In genomic region chr3:53234130-53234840, GRCh38 we compare ENCODE assay signal across 22 cellular contexts. TPM values are rescaled to one million over a fixed set of nuclear protein-coding genes. Genes with fewer than 3 reads are reported as not detected.
DNase-seq lines count a peak whose midpoint lies in the region; ATAC-seq, FAIRE-seq and TF ChIP-seq lines count a peak whose summit lies in the region.
"Had no signal": no experiment of that assay in that cellular context is flagged by ENCODE, and none has a peak within 500 bp of the region (broad histone marks: within the 10 kb centered on the region; RNA-seq: fewer than 3 reads in every experiment).

No MANE protein-coding gene starts in this region.

- CTCF ChIA-PET in activated naive CD4-positive, alpha-beta T cell treated with anti-CD3 and anti-CD28 coated beads, Interleukin-2, amount 10 ng/mL, durations not matched to agents 7 days and 5 days (lab: Charles Lee), result interaction anchor here (1.7 kb wide), 1 partner anchor 12 kb away, joined by 8 read pairs; no protein-coding TSS in a partner anchor
- CTCF ChIA-PET in activated naive CD4-positive, alpha-beta T cell treated with anti-CD3 and anti-CD28 coated beads for 36 hours (lab: Charles Lee), result interaction anchor here (1.1 to 1.8 kb wide), 3 partner anchors 13 to 15 kb away, joined by 3 to 6 read pairs (median 5); no protein-coding TSS in a partner anchor

- H3K27ac Mint-ChIP-seq in activated naive CD4-positive, alpha-beta T cell treated with anti-CD3 and anti-CD28 coated beads, Interleukin-2, amount 10 ng/mL, durations not matched to agents 7 days and 5 days, result peak overlapping the region; percentile 75
- H3K27ac Mint-ChIP-seq in activated naive CD4-positive, alpha-beta T cell treated with anti-CD3 and anti-CD28 coated beads for 36 hours, result no peak overlapping the region

- H3K4me3 ChIP-seq in adipocyte (ENCODE audit: low read length) (no peak overlapping the region), neutrophil (ENCODE audit: low read depth in 1 of 2, low read length in 1 of 2) (no peak overlapping the region)
- H3K4me3 ChIP-seq: testis had no signal

- no peaks in the 10 kb centered on the region for H3K9me3 Mint-ChIP-seq in activated naive CD4-positive, alpha-beta T cell treated with anti-CD3 and anti-CD28 coated beads, Interleukin-2, amount 10 ng/mL, durations not matched to agents 7 days and 5 days
- no peaks in the 10 kb centered on the region for H3K9me3 Mint-ChIP-seq in activated naive CD4-positive, alpha-beta T cell treated with anti-CD3 and anti-CD28 coated beads for 36 hours
- H3K9me3 Mint-ChIP-seq: activated T-helper 1 cell treated with anti-CD3 and anti-CD28 coated beads, Interleukin-12 subunit alpha, Interleukin-12 subunit beta, Interleukin-2, Interleukin-4 antibody, amounts not matched to agents 30 ng/mL and 10 ng/mL and 1 ng/mL, durations not matched to agents 14 hours and 24 hours and 36 hours; central memory CD8-positive, alpha-beta T cell; effector memory CD8-positive, alpha-beta T cell had no signal

- H3K4me1 Mint-ChIP-seq in activated naive CD4-positive, alpha-beta T cell treated with anti-CD3 and anti-CD28 coated beads, Interleukin-2, amount 10 ng/mL, durations not matched to agents 7 days and 5 days, result peaks cover 28% of the 10 kb centered on the region
- H3K4me1 Mint-ChIP-seq in activated naive CD4-positive, alpha-beta T cell treated with anti-CD3 and anti-CD28 coated beads for 36 hours (ENCODE audit: low read depth), result no peaks in the 10 kb centered on the region

- H3K27me3 ChIP-seq in adipocyte (replicated peaks; ENCODE audit: control insufficient read depth, insufficient read depth, low read length) (no peaks in the 10 kb centered on the region), neutrophil (no peaks in the 10 kb centered on the region)
- H3K27me3 ChIP-seq: testis had no signal

- H3K4me3 Mint-ChIP-seq in activated naive CD4-positive, alpha-beta T cell treated with anti-CD3 and anti-CD28 coated beads, Interleukin-2, amount 10 ng/mL, durations not matched to agents 7 days and 5 days, result no peak overlapping the region
- no peak overlapping the region for H3K4me3 Mint-ChIP-seq in activated naive CD4-positive, alpha-beta T cell treated with anti-CD3 and anti-CD28 coated beads for 36 hours
- H3K4me3 Mint-ChIP-seq: activated T-helper 1 cell treated with anti-CD3 and anti-CD28 coated beads, Interleukin-12 subunit alpha, Interleukin-12 subunit beta, Interleukin-2, Interleukin-4 antibody, amounts not matched to agents 30 ng/mL and 10 ng/mL and 1 ng/mL, durations not matched to agents 14 hours and 24 hours and 36 hours; CD4-positive, alpha-beta memory T cell; central memory CD8-positive, alpha-beta T cell; effector memory CD8-positive, alpha-beta T cell had no signal

- no peak for TF ChIP-seq POLR2A in GM12892 (IDR thresholded peaks at IDR 0.05; ENCODE audit: low read depth, low read length)

- H3K36me3 Mint-ChIP-seq in activated naive CD4-positive, alpha-beta T cell treated with anti-CD3 and anti-CD28 coated beads, Interleukin-2, amount 10 ng/mL, durations not matched to agents 7 days and 5 days, result peaks cover 29% of the 10 kb centered on the region
- H3K36me3 Mint-ChIP-seq in activated naive CD4-positive, alpha-beta T cell treated with anti-CD3 and anti-CD28 coated beads for 36 hours (ENCODE audit: low read depth), result peaks cover 16% of the 10 kb centered on the region

- no peak for TF ChIP-seq CTCF in neutrophil (IDR thresholded peaks at IDR 0.05)

- peak overlapping the region; percentile 97 for H3K27ac ChIP-seq in neutrophil
- H3K27ac ChIP-seq: testis had no signal

- peaks cover 94% of the 10 kb centered on the region for H3K36me3 ChIP-seq in adipocyte (ENCODE audit: control insufficient read depth, insufficient read depth, low read length, severe bottlenecking)
- peaks cover 100% of the 10 kb centered on the region for H3K36me3 ChIP-seq in neutrophil

- H3K9ac ChIP-seq in adipocyte (ENCODE audit: low read length), result peak overlapping the region; percentile 53

- ATAC-seq in GM19035 (IDR thresholded peaks at IDR 0.05; ENCODE audit: unreplicated experiment), result no peak
- ATAC-seq: effector memory CD8-positive, alpha-beta T cell; left lobe of liver; Right ventricle myocardium inferior had no signal

- no peak for FAIRE-seq in GM12892 (lab: Jason Lieb, UNC)

- H3K4me1 ChIP-seq in adipocyte (ENCODE audit: control insufficient read depth, insufficient read depth, low read length) (peaks cover 63% of the 10 kb centered on the region), neutrophil (ENCODE audit: control insufficient read depth in 1 of 2, insufficient read depth in 1 of 2, low read depth in 1 of 2, low read length in 1 of 2) (peaks cover 24 to 34% of the 10 kb centered on the region in 2 experiments)

- intact Hi-C loops in activated naive CD4-positive, alpha-beta T cell treated with anti-CD3 and anti-CD28 coated beads for 36 hours (cut with micrococcal nuclease), result no loop called here

- DNase-seq in activated naive CD4-positive, alpha-beta T cell treated with anti-CD3 and anti-CD28 coated beads, Interleukin-2, amount 10 ng/mL, durations not matched to agents 7 days and 5 days, result no peak
- DNase-seq in activated naive CD4-positive, alpha-beta T cell treated with anti-CD3 and anti-CD28 coated beads for 36 hours, result no peak
- DNase-seq in GM12892 (ENCODE audit: insufficient read length) (peak; percentile 5), adipocyte (ENCODE audit: low read depth) (no peak), RPMI8226 (no peak), NCI-H2171 (lab: John Stamatoyannopoulos, UW) (no peak)
- DNase-seq: activated CD4-positive, alpha-beta T cell treated with anti-CD3 and anti-CD28 coated beads, Interleukin-2, amount 50 U/mL, for 4 hours; anterior cingulate cortex; CD4-positive, alpha-beta memory T cell; effector memory CD8-positive, alpha-beta T cell; head of caudate nucleus; NCI-H1105; NCI-H510A treated with DMSO at 0.1 percent for 48 hours; retina; SW 1271; testis had no signal

- no peaks in the 10 kb centered on the region for H3K9me3 ChIP-seq in adipocyte (ENCODE audit: control insufficient read depth, low read length)
- peaks cover 2% of the 10 kb centered on the region for H3K9me3 ChIP-seq in neutrophil
- H3K9me3 ChIP-seq: testis had no signal

- no peaks in the 10 kb centered on the region for H3K27me3 Mint-ChIP-seq in activated naive CD4-positive, alpha-beta T cell treated with anti-CD3 and anti-CD28 coated beads, Interleukin-2, amount 10 ng/mL, durations not matched to agents 7 days and 5 days
- H3K27me3 Mint-ChIP-seq in activated naive CD4-positive, alpha-beta T cell treated with anti-CD3 and anti-CD28 coated beads for 36 hours (ENCODE audit: low read depth), result no peaks in the 10 kb centered on the region
- H3K27me3 Mint-ChIP-seq: CD4-positive, alpha-beta memory T cell; central memory CD8-positive, alpha-beta T cell; effector memory CD8-positive, alpha-beta T cell had no signal

RNA-seq across cellular contexts. Expression of gene TKT, which starts 21.5 kb away (rescaled TPM):
- total RNA-seq in activated naive CD4-positive, alpha-beta T cell treated with anti-CD3 and anti-CD28 coated beads for 36 hours, result 100 to 1,000 TPM; 316 to 322 TPM
- 126 TPM for polyA plus RNA-seq in GM12892 (2012; ENCODE audit: missing spikeins)
